8 cellular contexts compared by ENCODE assay signal in genomic region chrX:49171752-49172279, GRCh38. TPM values are rescaled to one million over a fixed set of nuclear protein-coding genes. Genes with fewer than 3 reads are reported as not detected.
DNase-seq lines count a peak whose midpoint lies in the region; ATAC-seq and TF ChIP-seq lines count a peak whose summit lies in the region.

A gene with protein sequence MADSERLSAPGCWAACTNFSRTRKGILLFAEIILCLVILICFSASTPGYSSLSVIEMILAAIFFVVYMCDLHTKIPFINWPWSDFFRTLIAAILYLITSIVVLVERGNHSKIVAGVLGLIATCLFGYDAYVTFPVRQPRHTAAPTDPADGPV (plus strand): TSS chrX:49171898. CDS start chrX:49172001, 103 bp downstream.

- peak within 1 kb of the TSS; percentile 71; the same call in 1 of the 2 replicates for H2AFZ ChIP-seq in Karpas-422 (ENCODE audit: low read length)

- no peak for TF ChIP-seq CTCF in BE2C (IDR thresholded peaks at IDR 0.05; ENCODE audit: low read depth, low read length)
- TF ChIP-seq CTCF in WTC11 (IDR thresholded peaks at IDR 0.05): no peak
- no peak for TF ChIP-seq CTCF in left lung (IDR thresholded peaks at IDR 0.05)

- intact Hi-C loops in left lung (cut with DNase I): no loop called here

- no peaks in the 10 kb centered on the region for H3K79me2 ChIP-seq in Karpas-422 (ENCODE audit: low read length)

- H3K4me2 ChIP-seq in Karpas-422 (ENCODE audit: low read depth, low read length, poor library complexity, severe bottlenecking): peak within 1 kb of the TSS; percentile 84

- peaks cover 48% of the 10 kb centered on the region for H3K27me3 Mint-ChIP-seq in WTC11 (ENCODE audit: low read depth)

- H3K36me3 Mint-ChIP-seq in WTC11: peaks cover 11% of the 10 kb centered on the region

- peak within 1 kb of the TSS; percentile 75 for H3K9ac ChIP-seq in Karpas-422 (ENCODE audit: low read length)

- peak within 1 kb of the TSS; percentile 72 for H3K4me3 Mint-ChIP-seq in WTC11

- peak within 1 kb of the TSS; percentile 65 for H3K4me3 ChIP-seq in BE2C (ENCODE audit: low read depth, low read length)
- H3K4me3 ChIP-seq in Karpas-422 (ENCODE audit: low read length): peak within 1 kb of the TSS; percentile 69
- peak within 1 kb of the TSS; percentile 48 to 60 for H3K4me3 ChIP-seq in left lung

- peak; percentile 30 for ATAC-seq in GM19395 (IDR thresholded peaks at IDR 0.05; ENCODE audit: unreplicated experiment)
- peak; percentile 30 for ATAC-seq in WTC11
- peak; percentile 42 for ATAC-seq in left lung

- DNase-seq in BE2C: peak; percentile 64
- peak; percentile 71 for DNase-seq in Karpas-422
- DNase-seq in WTC11 (ENCODE audit: low spot score): no peak
- DNase-seq in caudate nucleus (lab: John Stamatoyannopoulos, UW): peak in 4 of 61 donors; percentile 2 to 69 (median 14)
- DNase-seq in left lung: peak in 1 of 2 donors; percentile 89
- peak in 2 of 3 donors; percentile 65 to 69 for DNase-seq in stimulated activated CD4-positive, alpha-beta T cell treated with anti-CD3 and anti-CD28 coated beads, TNF-alpha, amount 100 ng/mL, for 48 hours (ENCODE audit: low read depth in 3 of 3)
- DNase-seq in amniotic stem cell (lab: John Stamatoyannopoulos, UW): no peak

- no peak within 1 kb of the TSS for H3K27ac Mint-ChIP-seq in WTC11

- H3K27me3 ChIP-seq in BE2C (no peaks in the 10 kb centered on the region), Karpas-422 (ENCODE audit: low read length) (no peaks in the 10 kb centered on the region), left lung (no peaks in the 10 kb centered on the region)

- H3K9me3 ChIP-seq in BE2C: no peaks in the 10 kb centered on the region
- H3K9me3 ChIP-seq in Karpas-422 (ENCODE audit: low read length): no peaks in the 10 kb centered on the region
- no peaks in the 10 kb centered on the region for H3K9me3 ChIP-seq in left lung

- H3K9me2 ChIP-seq in Karpas-422 (replicated peaks; ENCODE audit: insufficient read depth, low read length): no peaks in the 10 kb centered on the region

- H3K4me1 ChIP-seq in BE2C (no peaks in the 10 kb centered on the region), Karpas-422 (ENCODE audit: low read length) (peaks cover 32% of the 10 kb centered on the region), left lung (peaks cover 3 to 43% of the 10 kb centered on the region in 2 donors)

- H4K20me1 ChIP-seq in Karpas-422 (ENCODE audit: insufficient read depth, low read depth, low read length): no peaks in the 10 kb centered on the region

- H3K36me3 ChIP-seq in BE2C (no peaks in the 10 kb centered on the region; the same call in none of the 2 replicates), Karpas-422 (ENCODE audit: insufficient read depth, low read length) (no peaks in the 10 kb centered on the region), left lung (peaks cover 0 to 32% of the 10 kb centered on the region in 2 donors)

- H3K4me1 Mint-ChIP-seq in WTC11: peaks cover 26% of the 10 kb centered on the region

- POLR2A ChIA-PET in WTC11 (lab: Charles Lee): interaction anchor here (1.2 kb wide), 1 partner anchor 29 kb away, joined by 4 read pairs; no protein-coding TSS in a partner anchor

- CTCF ChIA-PET in WTC11 (lab: Charles Lee): interaction anchor here (0.9 to 1.8 kb wide), 3 partner anchors 13 to 21 kb away, joined by 3 to 6 read pairs (median 3); no protein-coding TSS in a partner anchor

- H3K27ac ChIP-seq in Karpas-422 (ENCODE audit: low read length) (peak within 1 kb of the TSS; percentile 37; the same call in 1 of the 2 replicates), caudate nucleus (ENCODE audit: low read depth, low read length) (peak within 1 kb of the TSS; percentile 77), left lung (peak within 1 kb of the TSS; percentile 73 to 91)

- no peaks in the 10 kb centered on the region for H3K9me3 Mint-ChIP-seq in WTC11

TF ChIP-seq in WTC11, 78 proteins besides CTCF, POLR2A, EP300 and RAD21:
- TF ChIP-seq, protein P1, sequence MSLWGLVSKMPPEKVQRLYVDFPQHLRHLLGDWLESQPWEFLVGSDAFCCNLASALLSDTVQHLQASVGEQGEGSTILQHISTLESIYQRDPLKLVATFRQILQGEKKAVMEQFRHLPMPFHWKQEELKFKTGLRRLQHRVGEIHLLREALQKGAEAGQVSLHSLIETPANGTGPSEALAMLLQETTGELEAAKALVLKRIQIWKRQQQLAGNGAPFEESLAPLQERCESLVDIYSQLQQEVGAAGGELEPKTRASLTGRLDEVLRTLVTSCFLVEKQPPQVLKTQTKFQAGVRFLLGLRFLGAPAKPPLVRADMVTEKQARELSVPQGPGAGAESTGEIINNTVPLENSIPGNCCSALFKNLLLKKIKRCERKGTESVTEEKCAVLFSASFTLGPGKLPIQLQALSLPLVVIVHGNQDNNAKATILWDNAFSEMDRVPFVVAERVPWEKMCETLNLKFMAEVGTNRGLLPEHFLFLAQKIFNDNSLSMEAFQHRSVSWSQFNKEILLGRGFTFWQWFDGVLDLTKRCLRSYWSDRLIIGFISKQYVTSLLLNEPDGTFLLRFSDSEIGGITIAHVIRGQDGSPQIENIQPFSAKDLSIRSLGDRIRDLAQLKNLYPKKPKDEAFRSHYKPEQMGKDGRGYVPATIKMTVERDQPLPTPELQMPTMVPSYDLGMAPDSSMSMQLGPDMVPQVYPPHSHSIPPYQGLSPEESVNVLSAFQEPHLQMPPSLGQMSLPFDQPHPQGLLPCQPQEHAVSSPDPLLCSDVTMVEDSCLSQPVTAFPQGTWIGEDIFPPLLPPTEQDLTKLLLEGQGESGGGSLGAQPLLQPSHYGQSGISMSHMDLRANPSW (CRISPR knock-in tag; conservative IDR thresholded peaks at IDR 0.05; ENCODE audit: low read depth): no peak
- no peak for TF ChIP-seq EMX1 (CRISPR knock-in tag; IDR thresholded peaks at IDR 0.05)
- no peak for TF ChIP-seq ZBTB21 (CRISPR knock-in tag; IDR thresholded peaks at IDR 0.05; ENCODE audit: borderline replicate concordance)
- TF ChIP-seq ZNF396 (CRISPR knock-in tag; IDR thresholded peaks at IDR 0.05; ENCODE audit: borderline replicate concordance): no peak
- no peak for TF ChIP-seq ZNF263 (CRISPR knock-in tag; IDR thresholded peaks at IDR 0.05; ENCODE audit: low read depth)

RNA-seq across cellular contexts. Expression of the gene that starts here (rescaled TPM):
- 70.6 TPM for polyA plus RNA-seq in BE2C (2012; ENCODE audit: insufficient read depth, insufficient read length, low read depth)
- 11.0 and 37.0 TPM in 2 replicates for total RNA-seq in Karpas-422 (2014; rRNA removed; shearing (Covaris generic); ENCODE audit: low replicate concordance)
- 11.8 to 12.9 TPM (median 12.4 TPM) in 3 replicates for total RNA-seq in WTC11 (2021)
- 100 to 1,000 TPM in 1 of 2 donors, 10 to 100 TPM in 1; 79.8 to 241 TPM for total RNA-seq in left lung

Comparison
In these comparisons a context has a peak if more than half of its experiments do, and no peak if none do; other contexts are left out.
1. DNase-seq: peak in BE2C (single experiment), Karpas-422 (single experiment) and stimulated activated CD4-positive, alpha-beta T cell treated with anti-CD3 and anti-CD28 coated beads, TNF-alpha, amount 100 ng/mL, for 48 hours (2 of 3); none in WTC11 (single experiment) and amniotic stem cell (single experiment).
2. Peak in every context shown above with its lines, with median percentiles within 50 percentile points of each other: H3K4me3 ChIP-seq, ATAC-seq and H3K27ac ChIP-seq.